16 cellular contexts compared by ENCODE assay signal in the genomic region with DNA sequence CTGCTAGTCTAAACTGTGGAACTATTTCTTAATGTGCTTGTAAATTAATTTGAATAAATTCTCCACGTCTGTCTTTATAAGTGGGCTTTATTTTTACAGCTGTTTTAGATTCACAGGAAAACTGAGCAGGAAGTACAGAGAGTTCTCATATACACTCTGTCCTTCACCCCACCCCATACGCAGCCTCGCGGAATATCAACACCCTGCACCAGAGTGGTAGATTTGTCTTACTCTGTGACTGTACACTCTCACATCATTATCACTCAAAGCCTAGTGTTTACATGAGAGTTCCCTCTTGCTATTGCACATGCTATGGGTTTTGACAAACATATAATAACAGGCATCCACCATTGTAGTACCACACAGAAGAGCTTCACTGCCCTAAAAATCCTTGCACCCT.
DNase-seq lines count a peak whose midpoint lies in the region; FAIRE-seq and TF ChIP-seq lines count a peak whose summit lies in the region.
"Had no signal": no experiment of that assay in that cellular context is flagged by ENCODE, and none has a peak within 500 bp of the region (broad histone marks: within the 10 kb centered on the region; RNA-seq: fewer than 3 reads in every experiment).

No MANE protein-coding gene starts in this region.

- no peaks in the 10 kb centered on the region for H3K9me3 ChIP-seq in adipocyte (ENCODE audit: control insufficient read depth, low read length)
- no peaks in the 10 kb centered on the region for H3K9me3 ChIP-seq in OCI-LY7 (ENCODE audit: low read length)

- no peaks in the 10 kb centered on the region for H3K9me3 Mint-ChIP-seq in nephron
- H3K9me3 Mint-ChIP-seq in mesothelial cell of epicardium, result peaks cover 8% of the 10 kb centered on the region
- H3K9me3 Mint-ChIP-seq: HFFc6 had no signal

- no peaks in the 10 kb centered on the region for H4K20me1 ChIP-seq in OCI-LY7 (ENCODE audit: insufficient read depth, low read length)

- H3K36me3 ChIP-seq in adipocyte (ENCODE audit: control insufficient read depth, insufficient read depth, low read length, severe bottlenecking), result no peaks in the 10 kb centered on the region
- no peaks in the 10 kb centered on the region for H3K36me3 ChIP-seq in OCI-LY7 (ENCODE audit: insufficient read depth, low read length)

- no peaks in the 10 kb centered on the region for H3K4me1 Mint-ChIP-seq in nephron
- peaks cover 24% of the 10 kb centered on the region for H3K4me1 Mint-ChIP-seq in mesothelial cell of epicardium
- H3K4me1 Mint-ChIP-seq: CD4-positive, CD25-positive, alpha-beta regulatory T cell had no signal

- no peak overlapping the region for H2AFZ ChIP-seq in OCI-LY7 (ENCODE audit: low read length)
- H2AFZ ChIP-seq: GM23248 had no signal

- peak; percentile 13 for FAIRE-seq in HTR-8/SVneo (lab: Jason Lieb, UNC)
- FAIRE-seq: GM12878 had no signal

- H3K9ac ChIP-seq in adipocyte (ENCODE audit: low read length), result no peak overlapping the region
- H3K9ac ChIP-seq: GM23248 had no signal

- no peaks in the 10 kb centered on the region for H3K9me2 ChIP-seq in OCI-LY7 (ENCODE audit: insufficient read depth, low read length)

- CTCF ChIA-PET in OCI-LY7 (lab: Charles Lee; ENCODE audit: unreplicated experiment), result no interaction called here

- H3K4me2 ChIP-seq in OCI-LY7 (ENCODE audit: low read length), result no peak overlapping the region

- H3K79me2 ChIP-seq in OCI-LY7 (ENCODE audit: insufficient read depth, low read depth, low read length), result no peaks in the 10 kb centered on the region

- H3K4me1 ChIP-seq in adipocyte (ENCODE audit: control insufficient read depth, insufficient read depth, low read length), result peaks cover 23% of the 10 kb centered on the region
- H3K4me1 ChIP-seq in OCI-LY7 (ENCODE audit: insufficient read depth, low read length, poor library complexity, severe bottlenecking), result no peaks in the 10 kb centered on the region

- H3K4me3 ChIP-seq in adipocyte (ENCODE audit: low read length) (no peak overlapping the region), fibroblast of mammary gland (ENCODE audit: control insufficient read depth, low read depth, low read length) (no peak overlapping the region), OCI-LY7 (ENCODE audit: low read depth, low read length, poor library complexity, severe bottlenecking) (no peak overlapping the region)
- H3K4me3 ChIP-seq: GM12878, GM23248 had no signal

- no peak overlapping the region for H3K27ac ChIP-seq in OCI-LY7 (ENCODE audit: low read depth, low read length, poor library complexity, severe bottlenecking)
- H3K27ac ChIP-seq: GM23248 had no signal

- H3K27me3 Mint-ChIP-seq in nephron (ENCODE audit: low read depth) (no peaks in the 10 kb centered on the region), mesothelial cell of epicardium (ENCODE audit: low read depth) (no peaks in the 10 kb centered on the region)

- no peaks in the 10 kb centered on the region for H3K36me3 Mint-ChIP-seq in nephron (ENCODE audit: low read depth)
- H3K36me3 Mint-ChIP-seq in mesothelial cell of epicardium, result peaks cover 3% of the 10 kb centered on the region
- H3K36me3 Mint-ChIP-seq: CD4-positive, CD25-positive, alpha-beta regulatory T cell had no signal

- intact Hi-C loops in OCI-LY7 (cut with micrococcal nuclease; ENCODE audit: unreplicated experiment), result no loop called here

- no peak for DNase-seq in HTR-8/SVneo (ENCODE audit: insufficient read length, low spot score)
- peak; percentile 19 for DNase-seq in adipocyte (ENCODE audit: low read depth)
- DNase-seq in fibroblast of mammary gland (ENCODE audit: low read depth), result peak; percentile 63
- DNase-seq in mesothelial cell of epicardium (ENCODE audit: low spot score in 2 of 2, unreplicated experiment in 2 of 2), result no peak
- DNase-seq in activated CD8-positive, alpha-beta memory T cell treated with anti-CD3 and anti-CD28 coated beads, Interleukin-2, amount 50 U/mL, for 4 hours, result no peak
- DNase-seq in OCI-LY7 (ENCODE audit: low spot score), result no peak
- DNase-seq: AML-193; CD4-positive, CD25-positive, alpha-beta regulatory T cell; DMS79; GM23248; HFFc6; NCI-H1048; NCI-H1694; NCI-H69 had no signal

- H3K27ac Mint-ChIP-seq in nephron, result peak overlapping the region in 2 of 3 experiments; percentile 70 to 72
- no peak overlapping the region for H3K27ac Mint-ChIP-seq in mesothelial cell of epicardium
- H3K27ac Mint-ChIP-seq: CD4-positive, CD25-positive, alpha-beta regulatory T cell; HFFc6 had no signal

- TF ChIP-seq CTCF in fibroblast of mammary gland (conservative IDR thresholded peaks at IDR 0.05; ENCODE audit: control insufficient read depth, insufficient read depth, low read depth, low read length) (no peak), nephron (IDR thresholded peaks at IDR 0.05; ENCODE audit: unreplicated experiment in 3 of 3) (no peak), mesothelial cell of epicardium (IDR thresholded peaks at IDR 0.05; ENCODE audit: unreplicated experiment) (no peak), OCI-LY7 (conservative IDR thresholded peaks at IDR 0.05; ENCODE audit: low read length) (no peak)

- no TSS peak for BruUV-seq in OCI-LY7 (replicated peaks; lab: Mats Ljungman, UMichigan)

- POLR2A ChIA-PET in OCI-LY7 (lab: Charles Lee), result interaction anchor here (1.3 kb wide), 1 partner anchor 16 kb away, joined by 3 read pairs; no protein-coding TSS in a partner anchor

- H3K4me3 Mint-ChIP-seq in nephron, result no peak overlapping the region
- H3K4me3 Mint-ChIP-seq in mesothelial cell of epicardium, result no peak overlapping the region
- H3K4me3 Mint-ChIP-seq: CD4-positive, CD25-positive, alpha-beta regulatory T cell; HFFc6 had no signal

- no peaks in the 10 kb centered on the region for H3K27me3 ChIP-seq in adipocyte (replicated peaks; ENCODE audit: control insufficient read depth, insufficient read depth, low read length)

Comparison
In these comparisons a context has a peak if more than half of its experiments do, and no peak if none do; other contexts are left out.
1. DNase-seq: peak in adipocyte (single experiment) and fibroblast of mammary gland (single experiment); none in HTR-8/SVneo (single experiment), mesothelial cell of epicardium (0 of 2), activated CD8-positive, alpha-beta memory T cell treated with anti-CD3 and anti-CD28 coated beads, Interleukin-2, amount 50 U/mL, for 4 hours (single experiment) and OCI-LY7 (single experiment).